8 cellular contexts compared by ENCODE assay signal in genomic region chrX:49039598-49040375, GRCh38. TPM values are rescaled to one million over a fixed set of nuclear protein-coding genes. Genes with fewer than 3 reads are reported as not detected.
DNase-seq lines count a peak whose midpoint lies in the region; ATAC-seq and TF ChIP-seq lines count a peak whose summit lies in the region.

No MANE protein-coding gene starts in this region.

- H3K36me3 ChIP-seq in H7 (replicated peaks; ENCODE audit: control insufficient read depth, insufficient read depth, low read length) (peaks cover 20% of the 10 kb centered on the region), subcutaneous abdominal adipose tissue (ENCODE audit: control insufficient read depth in 5 of 5, insufficient read depth in 5 of 5, low read length in 5 of 5) (peaks cover 0 to 32% (median 24%) of the 10 kb centered on the region in 5 donors)

- H3K27me3 Mint-ChIP-seq in activated T-cell treated with anti-CD3 and anti-CD28 coated beads, Interleukin-2, amount 50 U/mL, for 72 hours (ENCODE audit: low read depth), result no peaks in the 10 kb centered on the region
- no peaks in the 10 kb centered on the region for H3K27me3 Mint-ChIP-seq in naive thymus-derived CD8-positive, alpha-beta T cell

- H3K27ac ChIP-seq in subcutaneous abdominal adipose tissue (ENCODE audit: low read depth, low read length), result peak overlapping the region; percentile 98

- H3K4me3 ChIP-seq in AG04449 (ENCODE audit: low read depth, low read length) (peak overlapping the region; percentile 49), H7 (ENCODE audit: insufficient read depth, low read depth, low read length) (peak overlapping the region; percentile 27), fibroblast of the aortic adventitia (ENCODE audit: low read depth, low read length) (peak overlapping the region; percentile 69), subcutaneous abdominal adipose tissue (ENCODE audit: low read depth in 1 of 5, low read length in 5 of 5) (peak overlapping the region; percentile 39 to 74 (median 56))

- peaks cover 0 to 36% (median 29%) of the 10 kb centered on the region in 5 donors for H3K4me1 ChIP-seq in subcutaneous abdominal adipose tissue (ENCODE audit: control insufficient read depth in 5 of 5, insufficient read depth in 5 of 5, low read length in 5 of 5)

- H3K9me3 ChIP-seq in subcutaneous abdominal adipose tissue (ENCODE audit: control insufficient read depth in 5 of 5, low read length in 5 of 5), result peaks cover 0 to 6% (median 3%) of the 10 kb centered on the region in 5 donors

- H3K36me3 Mint-ChIP-seq in activated T-cell treated with anti-CD3 and anti-CD28 coated beads, Interleukin-2, amount 50 U/mL, for 72 hours (ENCODE audit: insufficient read depth in 2 of 2), result peaks cover 6 to 8% of the 10 kb centered on the region in 2 donors
- H3K36me3 Mint-ChIP-seq in naive thymus-derived CD8-positive, alpha-beta T cell, result peaks cover 0 to 28% (median 3%) of the 10 kb centered on the region in 3 donors

- peak; percentile 28 for TF ChIP-seq CTCF in AG04449 (IDR thresholded peaks at IDR 0.05; ENCODE audit: insufficient read depth, low read length, missing control alignments)
- peak; percentile 36 for TF ChIP-seq CTCF in fibroblast of the aortic adventitia (IDR thresholded peaks at IDR 0.05; ENCODE audit: insufficient read depth, low read length)

- peak overlapping the region; percentile 38 to 69 (median 66) for H3K9ac ChIP-seq in subcutaneous abdominal adipose tissue (ENCODE audit: low read length in 5 of 5)

- H3K27me3 ChIP-seq in H7 (ENCODE audit: control insufficient read depth, insufficient read depth, low read length) (no peaks in the 10 kb centered on the region), subcutaneous abdominal adipose tissue (ENCODE audit: control insufficient read depth in 5 of 5, insufficient read depth in 4 of 5, low read length in 5 of 5) (peaks cover 0 to 7% (median 2%) of the 10 kb centered on the region in 5 donors)

- H3K27ac Mint-ChIP-seq in activated T-cell treated with anti-CD3 and anti-CD28 coated beads, Interleukin-2, amount 50 U/mL, for 72 hours, result peak overlapping the region; percentile 65
- peak overlapping the region in 8 of 10 donors; percentile 19 to 78 (median 62) for H3K27ac Mint-ChIP-seq in naive thymus-derived CD8-positive, alpha-beta T cell

- peaks cover 37% of the 10 kb centered on the region for H3K4me1 Mint-ChIP-seq in activated T-cell treated with anti-CD3 and anti-CD28 coated beads, Interleukin-2, amount 50 U/mL, for 72 hours (ENCODE audit: low read depth)
- peaks cover 13 to 40% (median 35%) of the 10 kb centered on the region in 4 donors for H3K4me1 Mint-ChIP-seq in naive thymus-derived CD8-positive, alpha-beta T cell

- H3K9me3 Mint-ChIP-seq in activated T-cell treated with anti-CD3 and anti-CD28 coated beads, Interleukin-2, amount 50 U/mL, for 72 hours, result no peaks in the 10 kb centered on the region
- H3K9me3 Mint-ChIP-seq in naive thymus-derived CD8-positive, alpha-beta T cell, result no peaks in the 10 kb centered on the region

- no peak for ATAC-seq in activated T-cell treated with anti-CD3 and anti-CD28 coated beads, Interleukin-2, amount 50 U/mL, for 72 hours (replicated peaks in 1 of 2)
- no peak for ATAC-seq in naive thymus-derived CD8-positive, alpha-beta T cell
- no peak for ATAC-seq in GM21737 (IDR thresholded peaks at IDR 0.05; ENCODE audit: unreplicated experiment)

- CTCF ChIA-PET in AG04449 (lab: Yijun Ruan, JAX), result interaction anchor here (1.4 kb wide), 1 partner anchor 67 kb away, joined by 5 read pairs; the partner anchor contains the start of gene KCND1

- peak overlapping the region; percentile 62 to 87 for H3K4me3 Mint-ChIP-seq in activated T-cell treated with anti-CD3 and anti-CD28 coated beads, Interleukin-2, amount 50 U/mL, for 72 hours
- peak overlapping the region in 5 of 10 donors; percentile 4 to 36 (median 33) for H3K4me3 Mint-ChIP-seq in naive thymus-derived CD8-positive, alpha-beta T cell

- DNase-seq in AG04449 (ENCODE audit: low read depth, low spot score), result peak; percentile 74
- peak; percentile 94 for DNase-seq in H7
- DNase-seq in OCI-M1 (lab: John Stamatoyannopoulos, UW), result peak; percentile 96
- peak; percentile 34 to 35 for DNase-seq in activated T-cell treated with anti-CD3 and anti-CD28 coated beads, Interleukin-2, amount 50 U/mL, for 72 hours
- DNase-seq in fibroblast of the aortic adventitia (ENCODE audit: low read depth), result peak; percentile 93
- DNase-seq in naive thymus-derived CD8-positive, alpha-beta T cell, result peak in 2 of 10 donors; percentile 12 to 19

- POLR2A ChIA-PET in AG04449 (lab: Yijun Ruan, JAX), result interaction anchor here (0.9 to 1.6 kb wide), 3 partner anchors 13 to 82 kb away, joined by 4 to 6 read pairs (median 4); partner anchors contain the start of genes GRIPAP1 and OTUD5
- POLR2A ChIA-PET in naive thymus-derived CD8-positive, alpha-beta T cell (lab: Charles Lee), result interaction anchor here (0.5 to 1.0 kb wide), 2 partner anchors 10 to 350 kb away, joined by 3 to 4 read pairs; no protein-coding TSS in a partner anchor

RNA-seq across cellular contexts. Expression of gene TFE3, which starts 3.4 kb away (rescaled TPM):
- total RNA-seq in H7 (2014; rRNA removed; shearing (Covaris generic)), result 41.6 and 45.9 TPM in 2 replicates
- total RNA-seq in activated T-cell treated with anti-CD3 and anti-CD28 coated beads, Interleukin-2, amount 50 U/mL, for 72 hours, result 10 to 100 TPM; 38.8 to 44.8 TPM
- 18.9 and 50.5 TPM in 2 replicates for total RNA-seq in fibroblast of the aortic adventitia (ENCODE audit: low replicate concordance)
- 10 to 100 TPM; 31.0 to 34.4 TPM for total RNA-seq in naive thymus-derived CD8-positive, alpha-beta T cell
- 1 to 10 TPM; 2.6 to 4.4 (median 3.5) TPM for polyA plus RNA-seq in naive thymus-derived CD8-positive, alpha-beta T cell

RNA-seq across cellular contexts. Expression of gene CCDC120, which starts 19.0 kb away (rescaled TPM):
- 4.7 and 5.8 TPM in 2 replicates for total RNA-seq in H7 (2014; rRNA removed; shearing (Covaris generic))
- 1 to 10 TPM; 8.7 to 9.0 TPM for total RNA-seq in activated T-cell treated with anti-CD3 and anti-CD28 coated beads, Interleukin-2, amount 50 U/mL, for 72 hours
- 0.90 and 1.2 TPM in 2 replicates for total RNA-seq in fibroblast of the aortic adventitia (ENCODE audit: low replicate concordance)
- 10 to 100 TPM; 12.9 TPM for total RNA-seq in naive thymus-derived CD8-positive, alpha-beta T cell
- 1 to 10 TPM in 1 of 3 donors, under 1 TPM in 2; 0.61 to 1.7 (median 0.94) TPM for polyA plus RNA-seq in naive thymus-derived CD8-positive, alpha-beta T cell

RNA-seq across cellular contexts. Expression of gene PRAF2, which starts 34.0 kb away (rescaled TPM):
- 6.3 and 6.7 TPM in 2 replicates for total RNA-seq in H7 (2014; rRNA removed; shearing (Covaris generic))
- total RNA-seq in activated T-cell treated with anti-CD3 and anti-CD28 coated beads, Interleukin-2, amount 50 U/mL, for 72 hours, result 10 to 100 TPM; 19.1 to 20.9 TPM
- 2.6 and 17.8 TPM in 2 replicates for total RNA-seq in fibroblast of the aortic adventitia (ENCODE audit: low replicate concordance)
- total RNA-seq in naive thymus-derived CD8-positive, alpha-beta T cell, result 10 to 100 TPM; 22.9 to 24.6 TPM
- polyA plus RNA-seq in naive thymus-derived CD8-positive, alpha-beta T cell, result 10 to 100 TPM; 39.0 to 52.9 (median 50.7) TPM

RNA-seq across cellular contexts. Expression of gene GRIPAP1, which starts 37.7 kb away (rescaled TPM):
- total RNA-seq in H7 (2014; rRNA removed; shearing (Covaris generic)), result 19.9 and 23.7 TPM in 2 replicates
- total RNA-seq in activated T-cell treated with anti-CD3 and anti-CD28 coated beads, Interleukin-2, amount 50 U/mL, for 72 hours, result 100 to 1,000 TPM; 108 to 114 TPM
- 11.9 and 15.7 TPM in 2 replicates for total RNA-seq in fibroblast of the aortic adventitia (ENCODE audit: low replicate concordance)
- total RNA-seq in naive thymus-derived CD8-positive, alpha-beta T cell, result 100 to 1,000 TPM in 1 of 2 experiments, 10 to 100 TPM in 1; 91.1 to 100 TPM
- 10 to 100 TPM in 2 of 3 donors, 1 to 10 TPM in 1; 6.8 to 15.9 (median 12.6) TPM for polyA plus RNA-seq in naive thymus-derived CD8-positive, alpha-beta T cell

RNA-seq across cellular contexts. Expression of gene WDR45, which starts 39.9 kb away (rescaled TPM):
- total RNA-seq in H7 (2014; rRNA removed; shearing (Covaris generic)), result 28.5 and 33.6 TPM in 2 replicates
- 10 to 100 TPM; 43.4 to 49.0 TPM for total RNA-seq in activated T-cell treated with anti-CD3 and anti-CD28 coated beads, Interleukin-2, amount 50 U/mL, for 72 hours
- total RNA-seq in fibroblast of the aortic adventitia (ENCODE audit: low replicate concordance), result 66.5 and 73.9 TPM in 2 replicates
- total RNA-seq in naive thymus-derived CD8-positive, alpha-beta T cell, result 100 to 1,000 TPM; 112 to 124 TPM
- 10 to 100 TPM; 42.4 to 57.2 (median 43.3) TPM for polyA plus RNA-seq in naive thymus-derived CD8-positive, alpha-beta T cell
